In the genomic region with DNA sequence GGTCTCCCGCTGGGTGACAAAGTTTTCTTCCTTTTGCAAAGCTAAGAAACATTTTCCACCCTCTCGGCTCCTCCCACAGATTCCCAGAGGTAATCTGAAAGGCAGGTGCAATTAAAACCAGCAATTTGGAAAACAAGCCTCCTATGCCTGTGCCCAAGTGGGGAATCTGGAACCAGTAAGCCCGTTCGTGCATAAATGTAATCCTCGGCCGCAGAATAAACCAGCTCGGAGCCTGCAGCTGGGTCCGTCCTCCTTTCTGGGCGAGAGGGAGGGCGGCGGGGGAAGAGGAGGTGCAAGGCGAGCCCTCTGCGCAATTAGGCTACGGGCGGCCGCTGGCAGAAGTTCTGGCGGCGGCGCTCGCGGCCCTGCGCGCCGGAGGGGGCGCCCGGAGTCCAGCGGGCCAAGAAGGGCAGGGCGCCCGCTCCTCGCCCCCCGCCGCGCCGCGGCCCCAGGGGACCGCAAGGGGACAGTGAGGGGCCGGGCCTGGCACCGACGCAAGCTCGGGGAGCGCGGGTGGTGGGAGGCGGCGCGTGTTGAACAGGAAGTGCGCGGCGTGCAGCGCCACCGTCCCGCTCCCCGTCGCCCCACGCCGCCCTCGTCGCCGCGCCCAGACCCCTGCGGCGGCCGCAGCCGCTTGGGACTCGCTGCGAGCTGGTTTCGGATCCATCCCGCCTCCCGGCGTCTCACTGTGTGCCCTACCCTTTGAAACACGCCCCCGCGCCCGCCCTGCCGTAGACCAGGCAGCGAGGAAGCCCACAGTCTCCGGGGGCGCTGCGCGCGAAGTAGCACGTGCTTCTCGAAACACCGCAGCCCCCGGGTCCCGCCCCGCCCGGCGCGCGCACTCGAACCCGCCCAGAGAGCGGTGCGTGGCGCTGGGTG, we compare ENCODE assay signal across 8 cellular contexts. TPM values are rescaled to one million over a fixed set of nuclear protein-coding genes. Genes with fewer than 3 reads are reported as not detected.
DNase-seq lines count a peak whose midpoint lies in the region; ATAC-seq and TF ChIP-seq lines count a peak whose summit lies in the region.

Gene PRKAG2, minus strand, starts transcription at position 217 of the 879 bp plus-strand sequence. CDS start 495 bp downstream, outside the sequence.

- peak; percentile 49 to 59 for TF ChIP-seq POLR2A in gastrocnemius medialis (IDR thresholded peaks at IDR 0.05)

- H3K27me3 ChIP-seq in CD8-positive, alpha-beta T cell (ENCODE audit: insufficient read depth, low read length), result no peaks in the 10 kb centered on the region
- H3K27me3 ChIP-seq in iPS DF 6.9 (ENCODE audit: control insufficient read depth, insufficient read depth, low read length) (peaks cover 11% of the 10 kb centered on the region), gastrocnemius medialis (no peaks in the 10 kb centered on the region)

- intact Hi-C loops in CD8-positive, alpha-beta T cell (cut with DNase I, micrococcal nuclease), result loop anchor here (1.0 to 10.0 kb wide), 17 partner anchors 38 to 880 kb away; partner anchors contain the start of genes RHEB (in 2 of the 2), ACTR3B (in 1 of the 2), GALNT11 (in 1 of the 2) and KMT2C (in 1 of the 2)
- intact Hi-C loops in gastrocnemius medialis (cut with DNase I; ENCODE audit: low total_unique reads), result loop anchor here (10.0 kb wide), 2 partner anchors 148 to 242 kb away; partner anchors contain the start of gene GALNT11

- in situ Hi-C loops in KBM-7 (cut with MboI; ENCODE audit: low pct_unique_long_range_greater_than_20kb, low sequenced_read_pairs), result no loop called here
- in situ Hi-C loops in astrocyte of the cerebellum (cut with HindIII; ENCODE audit: low sequenced_read_pairs), result no loop called here
- in situ Hi-C loops in gastrocnemius medialis (cut with MboI; ENCODE audit: low sequenced_read_pairs in 4 of 4), result no loop called here

- no peaks in the 10 kb centered on the region for H3K36me3 ChIP-seq in CD8-positive, alpha-beta T cell (ENCODE audit: insufficient read depth, low read length)
- H3K36me3 ChIP-seq in iPS DF 6.9 (ENCODE audit: control insufficient read depth, insufficient read depth, low read length), result no peaks in the 10 kb centered on the region
- no peaks in the 10 kb centered on the region for H3K36me3 ChIP-seq in gastrocnemius medialis

- peak; percentile 53 to 85 (median 74) for DNase-seq in CD8-positive, alpha-beta T cell
- DNase-seq in KBM-7 (peak; percentile 76), T-helper 17 cell (peak; percentile 49 to 65 (median 62)), astrocyte of the cerebellum (ENCODE audit: low read depth) (no peak), iPS DF 6.9 (ENCODE audit: low read depth, low spot score) (no peak), gastrocnemius medialis (peak; percentile 46 to 55)

- peak within 1 kb of the TSS; percentile 97 for H3K4me3 Mint-ChIP-seq in CD8-positive, alpha-beta T cell
- H3K4me3 Mint-ChIP-seq in T-helper 17 cell, result peak within 1 kb of the TSS; percentile 99

- peak within 1 kb of the TSS; percentile 53 for H3K27ac ChIP-seq in CD8-positive, alpha-beta T cell (ENCODE audit: low read depth, low read length)
- no peak within 1 kb of the TSS for H3K27ac ChIP-seq in iPS DF 6.9 (ENCODE audit: low read length)
- peak within 1 kb of the TSS; percentile 87 to 93 (median 90) for H3K27ac ChIP-seq in gastrocnemius medialis

- WGBS in iPS DF 6.9 (ENCODE audit: insufficient coverage, insufficient read length), result no CpG with 5 or more reads among the region's 95 CpGs

- peaks cover 9% of the 10 kb centered on the region for H3K36me3 Mint-ChIP-seq in CD8-positive, alpha-beta T cell
- peaks cover 3% of the 10 kb centered on the region for H3K36me3 Mint-ChIP-seq in T-helper 17 cell (ENCODE audit: low read depth)

- peaks cover 20% of the 10 kb centered on the region for H3K4me1 ChIP-seq in CD8-positive, alpha-beta T cell (ENCODE audit: insufficient read depth, low read length)
- H3K4me1 ChIP-seq in iPS DF 6.9 (ENCODE audit: control insufficient read depth, insufficient read depth, low read length) (peaks cover 4% of the 10 kb centered on the region; the same call in 1 of the 2 replicates), gastrocnemius medialis (peaks cover 8 to 18% of the 10 kb centered on the region in 2 donors)

- H3K27ac Mint-ChIP-seq in CD8-positive, alpha-beta T cell, result peak within 1 kb of the TSS; percentile 92
- peak within 1 kb of the TSS; percentile 89 for H3K27ac Mint-ChIP-seq in T-helper 17 cell

- POLR2A ChIA-PET in CD8-positive, alpha-beta T cell (lab: Charles Lee), result interaction anchor here (0.6 to 4.0 kb wide), 8 partner anchors 37 to 1519 kb away, joined by 3 to 17 read pairs (median 4); no protein-coding TSS in a partner anchor

- CTCF ChIA-PET in CD8-positive, alpha-beta T cell (lab: Charles Lee), result interaction anchor here (0.8 to 1.2 kb wide), 4 partner anchors 95 to 244 kb away, joined by 3 to 4 read pairs (median 3); no protein-coding TSS in a partner anchor

- peak; percentile 59 for ATAC-seq in CD8-positive, alpha-beta T cell
- ATAC-seq in GM21367 (IDR thresholded peaks at IDR 0.05; ENCODE audit: unreplicated experiment), result peak; percentile 50
- peak; percentile 60 for ATAC-seq in T-helper 17 cell
- peak; percentile 49 to 51 for ATAC-seq in gastrocnemius medialis
- ATAC-seq in HG03139 (IDR thresholded peaks at IDR 0.05; ENCODE audit: unreplicated experiment), result no peak

- H3K9me3 ChIP-seq in CD8-positive, alpha-beta T cell (ENCODE audit: low read length), result no peaks in the 10 kb centered on the region
- H3K9me3 ChIP-seq in T-helper 17 cell (ENCODE audit: control insufficient read depth, low read length, poor library complexity, severe bottlenecking) (no peaks in the 10 kb centered on the region), iPS DF 6.9 (ENCODE audit: control insufficient read depth, insufficient read depth, low read length) (no peaks in the 10 kb centered on the region), gastrocnemius medialis (no peaks in the 10 kb centered on the region)

- no peaks in the 10 kb centered on the region for H3K27me3 Mint-ChIP-seq in CD8-positive, alpha-beta T cell (ENCODE audit: low read depth)
- no peaks in the 10 kb centered on the region for H3K27me3 Mint-ChIP-seq in T-helper 17 cell

- H3K4me1 Mint-ChIP-seq in CD8-positive, alpha-beta T cell (ENCODE audit: low read depth), result peaks cover 25% of the 10 kb centered on the region
- peaks cover 12% of the 10 kb centered on the region for H3K4me1 Mint-ChIP-seq in T-helper 17 cell

- TF ChIP-seq CTCF in CD8-positive, alpha-beta T cell (IDR thresholded peaks at IDR 0.05), result peak; percentile 27
- no peak for TF ChIP-seq CTCF in astrocyte of the cerebellum (IDR thresholded peaks at IDR 0.05; ENCODE audit: low read depth, low read length, missing control alignments)
- peak in 2 of 5 experiments; percentile 20 to 21 for TF ChIP-seq CTCF in gastrocnemius medialis (IDR thresholded peaks at IDR 0.05 in 4 of 5, conservative IDR thresholded peaks at IDR 0.05 in 1 of 5)

- H3K9me3 Mint-ChIP-seq in CD8-positive, alpha-beta T cell, result no peaks in the 10 kb centered on the region

- H3K4me3 ChIP-seq in CD8-positive, alpha-beta T cell (ENCODE audit: low read depth, low read length), result peak within 1 kb of the TSS; percentile 71
- H3K4me3 ChIP-seq in astrocyte of the cerebellum (ENCODE audit: low read depth, low read length) (peak within 1 kb of the TSS; percentile 61), iPS DF 6.9 (ENCODE audit: low read length) (peak within 1 kb of the TSS; percentile 64), gastrocnemius medialis (peak within 1 kb of the TSS; percentile 76 to 97 (median 86))

RNA-seq across cellular contexts. Expression of gene PRKAG2, which starts in this region (rescaled TPM):
- 10 to 100 TPM; 41.3 to 41.8 TPM for total RNA-seq in CD8-positive, alpha-beta T cell
- total RNA-seq in T-helper 17 cell, result 10 to 100 TPM; 41.3 to 51.8 TPM
- 10 to 100 TPM in 2 of 4 donors, 1 to 10 TPM in 2; 5.3 to 32.6 (median 13.9) TPM for total RNA-seq in gastrocnemius medialis

Comparison
In these comparisons a context has a peak if more than half of its experiments do, and no peak if none do; other contexts are left out.
1. DNase-seq: peak in CD8-positive, alpha-beta T cell (7 of 7), KBM-7 (single experiment), T-helper 17 cell (3 of 3) and gastrocnemius medialis (2 of 2); none in astrocyte of the cerebellum (single experiment) and iPS DF 6.9 (single experiment).
2. Peak in every context shown above with its lines, with median percentiles within 50 percentile points of each other: H3K4me3 ChIP-seq.